14 cellular contexts compared by ENCODE assay signal in genomic region chr17:63828936-63829335, GRCh38. TPM values are rescaled to one million over a fixed set of nuclear protein-coding genes. Genes with fewer than 3 reads are reported as not detected.
DNase-seq lines count a peak whose midpoint lies in the region; ATAC-seq and TF ChIP-seq lines count a peak whose summit lies in the region.
"Had no signal": no experiment of that assay in that cellular context is flagged by ENCODE, and none has a peak within 500 bp of the region (broad histone marks: within the 10 kb centered on the region; RNA-seq: fewer than 3 reads in every experiment).

No MANE protein-coding gene starts in this region.

- peaks cover 60% of the 10 kb centered on the region for H3K36me3 Mint-ChIP-seq in CD4-positive, CD25-positive, alpha-beta regulatory T cell
- H3K36me3 Mint-ChIP-seq in nephron progenitor cell (ENCODE audit: low read depth), result peaks cover 50% of the 10 kb centered on the region

- peak overlapping the region; percentile 31 to 54 (median 43) for H3K27ac Mint-ChIP-seq in CD4-positive, CD25-positive, alpha-beta regulatory T cell
- H3K27ac Mint-ChIP-seq in nephron progenitor cell, result no peak overlapping the region

- intact Hi-C loops in ascending aorta (cut with DNase I), result loop anchor here (5.0 kb wide), 2 partner anchors 277 to 678 kb away; partner anchors contain the start of genes CEP95, DCAF7 and DDX5

- no peak overlapping the region for H3K9ac ChIP-seq in HUES6 (ENCODE audit: low read length)

- no peak overlapping the region for H3K27ac ChIP-seq in CD4-positive, CD25-positive, alpha-beta regulatory T cell (ENCODE audit: insufficient read depth, low read length, poor library complexity, severe bottlenecking)
- H3K27ac ChIP-seq in HUES6 (ENCODE audit: low read depth, low read length), result no peak overlapping the region
- H3K27ac ChIP-seq in ascending aorta, result no peak overlapping the region

- H3K36me3 ChIP-seq in CD4-positive, CD25-positive, alpha-beta regulatory T cell (ENCODE audit: control insufficient read depth, insufficient read depth, low read length), result peaks cover 65% of the 10 kb centered on the region
- H3K36me3 ChIP-seq in HUES6 (ENCODE audit: control insufficient read depth, insufficient read depth, low read length) (peaks cover 80% of the 10 kb centered on the region), ascending aorta (peaks cover 64 to 69% of the 10 kb centered on the region in 2 donors)

- ATAC-seq in CD4-positive, CD25-positive, alpha-beta regulatory T cell (ENCODE audit: low read depth in 2 of 2), result no peak

- H3K27me3 ChIP-seq in CD4-positive, CD25-positive, alpha-beta regulatory T cell (ENCODE audit: control insufficient read depth, insufficient read depth, low read length), result no peaks in the 10 kb centered on the region
- H3K27me3 ChIP-seq in HUES6 (ENCODE audit: control insufficient read depth, insufficient read depth, low read length), result no peaks in the 10 kb centered on the region
- H3K27me3 ChIP-seq in ascending aorta, result no peaks in the 10 kb centered on the region
- H3K27me3 ChIP-seq: vagina had no signal

- H3K9me3 ChIP-seq in CD4-positive, CD25-positive, alpha-beta regulatory T cell (ENCODE audit: control insufficient read depth in 2 of 2, low read length in 2 of 2), result no peaks in the 10 kb centered on the region
- no peaks in the 10 kb centered on the region for H3K9me3 ChIP-seq in HUES6 (ENCODE audit: control insufficient read depth, insufficient read depth, low read depth, low read length)
- H3K9me3 ChIP-seq in ascending aorta, result no peaks in the 10 kb centered on the region
- H3K9me3 ChIP-seq: vagina had no signal

- H3K9me3 Mint-ChIP-seq in CD4-positive, CD25-positive, alpha-beta regulatory T cell, result peaks cover 0 to 3% (median 0%) of the 10 kb centered on the region in 7 donors
- H3K9me3 Mint-ChIP-seq in nephron progenitor cell, result no peaks in the 10 kb centered on the region
- H3K9me3 Mint-ChIP-seq: central memory CD8-positive, alpha-beta T cell had no signal

- H3K4me3 Mint-ChIP-seq in CD4-positive, CD25-positive, alpha-beta regulatory T cell, result peak overlapping the region; percentile 92 to 99 (median 96)
- H3K4me3 Mint-ChIP-seq in nephron progenitor cell, result peak overlapping the region; percentile 26

- no peaks in the 10 kb centered on the region for H3K27me3 Mint-ChIP-seq in CD4-positive, CD25-positive, alpha-beta regulatory T cell
- H3K27me3 Mint-ChIP-seq in nephron progenitor cell (ENCODE audit: low read depth, poor library complexity), result peaks cover 5% of the 10 kb centered on the region
- H3K27me3 Mint-ChIP-seq: central memory CD8-positive, alpha-beta T cell had no signal

- H3K4me3 ChIP-seq in CD4-positive, CD25-positive, alpha-beta regulatory T cell (ENCODE audit: low read depth, low read length), result peak overlapping the region; percentile 92
- peak overlapping the region; percentile 86; the same call in 1 of the 2 replicates for H3K4me3 ChIP-seq in HUES6 (ENCODE audit: low read depth, low read length)
- H3K4me3 ChIP-seq in ascending aorta, result peak overlapping the region; percentile 66 to 90

- no peak for DNase-seq in CD4-positive, CD25-positive, alpha-beta regulatory T cell
- DNase-seq in ascending aorta (ENCODE audit: low spot score in 2 of 2) (no peak), nephron progenitor cell (no peak), NK-92 (lab: John Stamatoyannopoulos, UW; ENCODE audit: unreplicated experiment) (no peak), NCI-H524 treated with DMSO at 0.1 percent for 48 hours (lab: John Stamatoyannopoulos, UW) (no peak), NCI-H1092 treated with DMSO at 0.1 percent for 48 hours (lab: John Stamatoyannopoulos, UW) (no peak), HK-2 (ENCODE audit: unreplicated experiment) (no peak)
- DNase-seq: EL, head of caudate nucleus, NCI-H1930, Right ventricle myocardium superior had no signal

- peaks cover 6 to 88% (median 49%) of the 10 kb centered on the region in 4 donors for H3K4me1 Mint-ChIP-seq in CD4-positive, CD25-positive, alpha-beta regulatory T cell
- peaks cover 44% of the 10 kb centered on the region for H3K4me1 Mint-ChIP-seq in nephron progenitor cell

- H3K4me1 ChIP-seq in CD4-positive, CD25-positive, alpha-beta regulatory T cell (ENCODE audit: control insufficient read depth, insufficient read depth, low read length, poor library complexity, severe bottlenecking), result peaks cover 64% of the 10 kb centered on the region
- H3K4me1 ChIP-seq in HUES6 (ENCODE audit: control insufficient read depth, insufficient read depth, low read length), result no peaks in the 10 kb centered on the region
- H3K4me1 ChIP-seq in ascending aorta, result peaks cover 10 to 22% of the 10 kb centered on the region in 2 donors

- no peak for TF ChIP-seq CTCF in ascending aorta (IDR thresholded peaks at IDR 0.05)
- TF ChIP-seq CTCF in nephron progenitor cell (IDR thresholded peaks at IDR 0.05), result no peak

RNA-seq across cellular contexts. Expression of gene FTSJ3, which starts 1.5 kb away (rescaled TPM):
- total RNA-seq in CD4-positive, CD25-positive, alpha-beta regulatory T cell, result 39.4 TPM
- 10 to 100 TPM; 19.9 to 25.0 (median 23.1) TPM for polyA plus RNA-seq in CD4-positive, CD25-positive, alpha-beta regulatory T cell
- total RNA-seq in ascending aorta, result 18.2 TPM

RNA-seq across cellular contexts. Expression of gene PSMC5, which starts 1.7 kb away (rescaled TPM):
- total RNA-seq in CD4-positive, CD25-positive, alpha-beta regulatory T cell, result 84.8 TPM
- polyA plus RNA-seq in CD4-positive, CD25-positive, alpha-beta regulatory T cell, result 100 to 1,000 TPM; 140 to 222 (median 169) TPM
- 83.7 TPM for total RNA-seq in ascending aorta

RNA-seq across cellular contexts. Expression of gene SMARCD2, which starts 13.5 kb away (rescaled TPM):
- 132 TPM for total RNA-seq in CD4-positive, CD25-positive, alpha-beta regulatory T cell
- 100 to 1,000 TPM; 104 to 149 (median 113) TPM for polyA plus RNA-seq in CD4-positive, CD25-positive, alpha-beta regulatory T cell
- total RNA-seq in ascending aorta, result 78.0 TPM

RNA-seq across cellular contexts. Expression of gene CSH2, which starts 44.5 kb away (rescaled TPM):
- total RNA-seq in CD4-positive, CD25-positive, alpha-beta regulatory T cell, result 3.8 TPM
- polyA plus RNA-seq in CD4-positive, CD25-positive, alpha-beta regulatory T cell, result not detected
- not detected for total RNA-seq in ascending aorta
- total RNA-seq: Right ventricle myocardium superior, vagina had no signal

RNA-seq across cellular contexts. Expression of gene GH2, which starts 52.8 kb away (rescaled TPM):
- not detected for total RNA-seq in CD4-positive, CD25-positive, alpha-beta regulatory T cell
- polyA plus RNA-seq in CD4-positive, CD25-positive, alpha-beta regulatory T cell, result not detected
- not detected for total RNA-seq in ascending aorta
- total RNA-seq: Right ventricle myocardium superior, vagina had no signal
